In genomic region chr9:134236001-134236421, GRCh38 we compare ENCODE assay signal across 19 cellular contexts.
DNase-seq lines count a peak whose midpoint lies in the region; ATAC-seq and TF ChIP-seq lines count a peak whose summit lies in the region.
"Had no signal": no experiment of that assay in that cellular context is flagged by ENCODE, and none has a peak within 500 bp of the region (broad histone marks: within the 10 kb centered on the region; RNA-seq: fewer than 3 reads in every experiment).

No MANE protein-coding gene starts in this region.

- H2BK120ac ChIP-seq in mesenchymal stem cell (ENCODE audit: low read depth, low read length), result no peak overlapping the region

- peak; percentile 56 for DNase-seq in AG20443 (ENCODE audit: low spot score)
- DNase-seq in cardiac fibroblast (ENCODE audit: low read depth in 2 of 2), result peak; percentile 33 to 84
- no peak for DNase-seq in mesenchymal stem cell
- no peak for DNase-seq in A673 (ENCODE audit: low spot score)
- no peak for DNase-seq in HK-2 (ENCODE audit: unreplicated experiment)
- DNase-seq in smooth muscle cell (lab: John Stamatoyannopoulos, UW; ENCODE audit: unreplicated experiment), result no peak
- DNase-seq: activated CD4-positive, alpha-beta T cell treated with anti-CD3 and anti-CD28 coated beads for 4 hours; activated naive CD8-positive, alpha-beta T cell treated with anti-CD3 and anti-CD28 coated beads for 36 hours; COR-L47; glutamatergic neuron; NCI-H1436 treated with DMSO at 0.1 percent for 48 hours; PC-9; retina had no signal

- H3K9me3 ChIP-seq in HEK293 (ENCODE audit: control insufficient read depth, insufficient read depth, low read depth, low read length) (no peaks in the 10 kb centered on the region), mesenchymal stem cell (ENCODE audit: control insufficient read depth, low read length) (no peaks in the 10 kb centered on the region), A673 (ENCODE audit: low read depth, low read length, poor library complexity, severe bottlenecking) (no peaks in the 10 kb centered on the region), smooth muscle cell (replicated peaks; ENCODE audit: low read depth) (no peaks in the 10 kb centered on the region)
- H3K9me3 ChIP-seq: left lung, thoracic aorta had no signal

- POLR2A ChIA-PET in HEK293 (lab: Yijun Ruan, JAX), result no interaction called here
- POLR2A ChIA-PET in A673 (lab: Charles Lee; ENCODE audit: low non-redundant PET), result no interaction called here

- WGBS in mesenchymal stem cell, result 66% methylated on average over 5 of the region's 6 CpGs
- WGBS in smooth muscle cell (ENCODE audit: low lambda C conversion rate), result 83% methylated on average over 6 of the region's 6 CpGs

- H2AFZ ChIP-seq in mesenchymal stem cell (ENCODE audit: low read depth, low read length), result no peak overlapping the region
- no peak overlapping the region for H2AFZ ChIP-seq in smooth muscle cell (ENCODE audit: low read depth)
- H2AFZ ChIP-seq: PC-9 had no signal

- no peak overlapping the region for H3K4me3 ChIP-seq in HEK293 (ENCODE audit: low read depth, low read length)
- no peak overlapping the region for H3K4me3 ChIP-seq in cardiac fibroblast (replicated peaks in 1 of 2; ENCODE audit: low read depth in 2 of 2, low read length in 2 of 2)
- no peak overlapping the region for H3K4me3 ChIP-seq in mesenchymal stem cell (ENCODE audit: insufficient read depth in 1 of 2, low read depth in 1 of 2, low read length in 2 of 2)
- no peak overlapping the region for H3K4me3 ChIP-seq in A673 (ENCODE audit: low read depth, low read length, poor library complexity, severe bottlenecking)
- no peak overlapping the region for H3K4me3 ChIP-seq in smooth muscle cell
- H3K4me3 ChIP-seq: left lung, PC-9, thoracic aorta had no signal

- no peak overlapping the region for H3K4ac ChIP-seq in mesenchymal stem cell (ENCODE audit: low read depth in 1 of 2, low read length in 2 of 2)

- H3K4me1 ChIP-seq in HEK293 (ENCODE audit: control insufficient read depth, insufficient read depth, low read length) (no peaks in the 10 kb centered on the region), mesenchymal stem cell (ENCODE audit: control insufficient read depth, insufficient read depth, low read depth, low read length) (peaks cover 8% of the 10 kb centered on the region), A673 (ENCODE audit: insufficient read depth, low read length, poor library complexity, severe bottlenecking) (no peaks in the 10 kb centered on the region), smooth muscle cell (ENCODE audit: low read depth) (no peaks in the 10 kb centered on the region)

- H3K4me2 ChIP-seq in mesenchymal stem cell (ENCODE audit: low read length, poor library complexity, severe bottlenecking) (no peak overlapping the region), smooth muscle cell (no peak overlapping the region)
- H3K4me2 ChIP-seq: PC-9 had no signal

- H4K91ac ChIP-seq in mesenchymal stem cell (ENCODE audit: low read length), result peak overlapping the region; percentile 25

- H3K9ac ChIP-seq in mesenchymal stem cell (ENCODE audit: low read length) (no peak overlapping the region), smooth muscle cell (ENCODE audit: low read depth) (no peak overlapping the region)

- no peak for ATAC-seq in HG02938 (IDR thresholded peaks at IDR 0.05; ENCODE audit: unreplicated experiment)
- ATAC-seq: activated T-helper 17 cell treated with anti-CD3 and anti-CD28 coated beads, Interleukin-2, amount 50 U/mL, for 72 hours; left lung; stimulated activated effector memory CD8-positive, alpha-beta T cell treated with anti-CD3 and anti-CD28 coated beads, Interleukin-12 subunit alpha, Interleukin-12 subunit beta, amount 100 ng/mL, for 72 hours had no signal

- H2BK5ac ChIP-seq in mesenchymal stem cell (ENCODE audit: low read depth, low read length, poor library complexity, severe bottlenecking), result no peak overlapping the region

- H3K23ac ChIP-seq in mesenchymal stem cell (ENCODE audit: low read length in 2 of 2), result no peak overlapping the region

- CTCF ChIA-PET in HEK293 (lab: Yijun Ruan, JAX), result no interaction called here
- CTCF ChIA-PET in A673 (lab: Charles Lee), result no interaction called here

- no peaks in the 10 kb centered on the region for H4K20me1 ChIP-seq in smooth muscle cell (ENCODE audit: low read depth)

- no peak overlapping the region for H2BK12ac ChIP-seq in mesenchymal stem cell (ENCODE audit: low read length in 2 of 2)

- no peaks in the 10 kb centered on the region for H3K79me2 ChIP-seq in smooth muscle cell (ENCODE audit: low read depth)

- no peaks in the 10 kb centered on the region for H3K79me1 ChIP-seq in mesenchymal stem cell (replicated peaks; ENCODE audit: low read length, poor library complexity, severe bottlenecking)

- H3K36me3 ChIP-seq in HEK293 (ENCODE audit: control insufficient read depth in 2 of 2, insufficient read depth in 1 of 2, low read length in 2 of 2), result no peaks in the 10 kb centered on the region
- H3K36me3 ChIP-seq in mesenchymal stem cell (ENCODE audit: control insufficient read depth in 1 of 2, insufficient read depth in 2 of 2, low read depth in 1 of 2, low read length in 2 of 2), result peaks cover 0 to 5% of the 10 kb centered on the region in 2 experiments
- H3K36me3 ChIP-seq in A673 (ENCODE audit: insufficient read depth, low read length, poor library complexity, severe bottlenecking), result no peaks in the 10 kb centered on the region
- no peaks in the 10 kb centered on the region for H3K36me3 ChIP-seq in smooth muscle cell (ENCODE audit: low read depth)
- H3K36me3 ChIP-seq: left lung, thoracic aorta had no signal

- H4K8ac ChIP-seq in mesenchymal stem cell (ENCODE audit: low read length), result no peak overlapping the region

- H3K18ac ChIP-seq in mesenchymal stem cell (ENCODE audit: low read depth in 1 of 2, low read length in 2 of 2), result no peak overlapping the region

- no peaks in the 10 kb centered on the region for H3F3A ChIP-seq in smooth muscle cell (ENCODE audit: low read depth)

- no peak overlapping the region for H2BK15ac ChIP-seq in mesenchymal stem cell (ENCODE audit: low read depth, poor library complexity, severe bottlenecking)

- no TSS peak for BruUV-seq in A673 (replicated peaks; lab: Mats Ljungman, UMichigan)

- H3K27ac ChIP-seq in HEK293 (ENCODE audit: extremely low read depth, low read depth, low read length) (no peak overlapping the region), mesenchymal stem cell (ENCODE audit: low read length, poor library complexity, severe bottlenecking) (no peak overlapping the region), A673 (ENCODE audit: low read depth, low read length, poor library complexity, severe bottlenecking) (no peak overlapping the region), smooth muscle cell (ENCODE audit: low read depth) (no peak overlapping the region)
- H3K27ac ChIP-seq: left lung, PC-9, thoracic aorta had no signal

- TF ChIP-seq CTCF in HEK293 (tag by site-specific recombination; IDR thresholded peaks at IDR 0.05) (no peak), cardiac fibroblast (IDR thresholded peaks at IDR 0.05; ENCODE audit: low read depth, low read length) (no peak), A673 (conservative IDR thresholded peaks at IDR 0.05; ENCODE audit: low read depth, low read length) (no peak), smooth muscle cell (IDR thresholded peaks at IDR 0.05; ENCODE audit: borderline replicate concordance, insufficient read depth, poor library complexity, severe bottlenecking) (no peak)

- H3K14ac ChIP-seq in mesenchymal stem cell (ENCODE audit: low read length in 2 of 2), result no peak overlapping the region

- intact Hi-C loops in A673 (cut with micrococcal nuclease; ENCODE audit: unreplicated experiment), result no loop called here

- H2AK5ac ChIP-seq in mesenchymal stem cell (ENCODE audit: low read length, severe bottlenecking), result no peak overlapping the region

- H3K27me3 ChIP-seq in mesenchymal stem cell (ENCODE audit: control insufficient read depth in 1 of 2, insufficient read depth in 1 of 2, low read length in 2 of 2) (peaks cover 22 to 48% of the 10 kb centered on the region in 2 experiments), A673 (replicated peaks; ENCODE audit: insufficient read depth, low read depth, low read length, poor library complexity) (no peaks in the 10 kb centered on the region), smooth muscle cell (ENCODE audit: low read depth) (no peaks in the 10 kb centered on the region)

TF ChIP-seq in HEK293, 187 proteins besides CTCF, POLR2A, EP300 and RAD21:
- TF ChIP-seq GLIS1 (tag by site-specific recombination; IDR thresholded peaks at IDR 0.05), result 0 out of 2 replicates have a peak, but pooled peaks have one; percentile 8
- peak; percentile 55 for TF ChIP-seq ZIC2 (tag by site-specific recombination; IDR thresholded peaks at IDR 0.05)
- TF ChIP-seq ZFP69B (tag by site-specific recombination; IDR thresholded peaks at IDR 0.05), result no peak
- TF ChIP-seq PRDM4 (tag by site-specific recombination; IDR thresholded peaks at IDR 0.05), result peak; percentile 61; the same call in 1 of the 2 replicates
- no peak for TF ChIP-seq ZNF391 (tag by site-specific recombination; IDR thresholded peaks at IDR 0.05; ENCODE audit: borderline replicate concordance, low read depth)

Comparison
In these comparisons a context has a peak if more than half of its experiments do, and no peak if none do; other contexts are left out.
1. DNase-seq: peak in AG20443 (single experiment) and cardiac fibroblast (2 of 2); none in mesenchymal stem cell (single experiment), A673 (single experiment), HK-2 (single experiment) and smooth muscle cell (single experiment).